ENCODE assay signal across 1 cellular context in genomic region chr9:132404228-132404881, GRCh38.
TF ChIP-seq lines count a peak whose summit lies in the region.

No MANE protein-coding gene starts in this region.

TF ChIP-seq in GM12878, 131 proteins besides CTCF, POLR2A, EP300 and RAD21:
- TF ChIP-seq MLLT1 (IDR thresholded peaks at IDR 0.05) (no peak), IKZF1 (conservative IDR thresholded peaks at IDR 0.05) (peak; percentile 51), NBN (IDR thresholded peaks at IDR 0.05) (peak; percentile 56), CREM (IDR thresholded peaks at IDR 0.05; ENCODE audit: low read depth) (0 out of 2 replicates have a peak, but pooled peaks have one; percentile 10), EGR1 (IDR thresholded peaks at IDR 0.05; ENCODE audit: borderline replicate concordance in 1 of 2, low read depth in 2 of 2, low read length in 2 of 2) (peak in 1 of 2 experiments; percentile 67; a peak in 2 of 3 replicates), BCL11A (IDR thresholded peaks at IDR 0.05; ENCODE audit: low read depth, low read length) (0 out of 2 replicates have a peak, but pooled peaks have one; percentile 11), ATF2 (IDR thresholded peaks at IDR 0.05; ENCODE audit: low read length) (peak; percentile 52), CEBPB (IDR thresholded peaks at IDR 0.05; ENCODE audit: borderline replicate concordance in 1 of 2, low read depth in 2 of 2, low read length in 2 of 2) (no peak), RUNX3 (IDR thresholded peaks at IDR 0.05; ENCODE audit: low read length) (peak; percentile 72), ETV6 (conservative IDR thresholded peaks at IDR 0.05 in 1 of 2, IDR thresholded peaks at IDR 0.05 in 1 of 2; ENCODE audit: borderline replicate concordance in 1 of 2, low read depth in 1 of 2) (peak in 1 of 2 experiments; percentile 98; a peak in 2 of 4 replicates), IKZF2 (IDR thresholded peaks at IDR 0.05) (peak; percentile 29 to 40; a peak in 2 of 4 replicates), EED (IDR thresholded peaks at IDR 0.05; ENCODE audit: low read depth) (peak; percentile 29; the same call in 1 of the 2 replicates), NFIC (IDR thresholded peaks at IDR 0.05; ENCODE audit: low read depth, low read length) (peak; percentile 65; the same call in 1 of the 2 replicates), ATF7 (IDR thresholded peaks at IDR 0.05; ENCODE audit: low read depth) (peak; percentile 95), RELB (IDR thresholded peaks at IDR 0.05; ENCODE audit: low read depth) (peak; percentile 58; the same call in 1 of the 2 replicates), SKIL (IDR thresholded peaks at IDR 0.05; ENCODE audit: low read depth, poor library complexity, severe bottlenecking) (no peak)
TF ChIP-seq in GM12878: peak in this region for 13.
